ENCODE assay signal across 27 cellular contexts in genomic region chr13:54206601-54207000, GRCh38.
"Had no signal": no experiment of that assay in that cellular context is flagged by ENCODE, and none has a peak within 500 bp of the region (broad histone marks: within the 10 kb centered on the region; RNA-seq: fewer than 3 reads in every experiment).

No MANE protein-coding gene starts in this region.

- DNase-seq: activated effector memory CD4-positive, alpha-beta T cell treated with anti-CD3 and anti-CD28 coated beads, Interleukin-2, amount 50 U/mL, for 16 hours; activated effector memory CD4-positive, alpha-beta T cell treated with Interleukin-2 at 50 U/mL for 16 hours; activated gamma-delta T cell; activated gamma-delta T cell treated with Interleukin-2 at 50 U/mL for 16 hours; activated naive CD4-positive, alpha-beta T cell; activated naive CD4-positive, alpha-beta T cell treated with anti-CD3 and anti-CD28 coated beads for 36 hours; activated naive CD4-positive, alpha-beta T cell treated with anti-CD3 and anti-CD28 coated beads, Interleukin-2, amount 10 ng/mL, durations not matched to agents 7 days and 5 days; activated naive CD4-positive, alpha-beta T cell treated with anti-CD3 and anti-CD28 coated beads, Interleukin-2, amount 50 U/mL, for 16 hours; activated naive CD4-positive, alpha-beta T cell treated with Interleukin-2 at 50 U/mL for 16 hours; activated naive CD8-positive, alpha-beta T cell treated with anti-CD3 and anti-CD28 coated beads for 36 hours; activated naive CD8-positive, alpha-beta T cell treated with anti-CD3 and anti-CD28 coated beads, Interleukin-2, amount 10 ng/mL, durations not matched to agents 7 days and 5 days; activated naive CD8-positive, alpha-beta T cell treated with anti-CD3 and anti-CD28 coated beads, Interleukin-2, amount 50 U/mL, for 24 hours; activated T-cell treated with anti-CD3 and anti-CD28 coated beads, Interleukin-2, amount 50 U/mL, for 4 hours; activated T-cell treated with anti-CD3 and anti-CD28 coated beads, Interleukin-2, amount 50 U/mL, for 48 hours; activated T-cell treated with anti-CD3 and anti-CD28 coated beads, Interleukin-2, amount 50 U/mL, for 72 hours; adrenal gland; amniotic stem cell; amygdala; anterior cingulate cortex; aorta; body of pancreas; brain microvascular endothelial cell; caudate nucleus; central memory CD4-positive, alpha-beta T cell; cerebellar nuclear complex had no signal

- ATAC-seq: activated naive CD4-positive, alpha-beta T cell treated with anti-CD3 and anti-CD28 coated beads, Interleukin-2, amount 50 U/mL, for 72 hours; activated naive CD8-positive, alpha-beta T cell treated with anti-CD3 and anti-CD28 coated beads, Interleukin-2, amount 50 U/mL, for 24 hours; activated T-cell treated with anti-CD3 and anti-CD28 coated beads, Interleukin-2, amount 50 U/mL, for 4 hours; activated T-cell treated with anti-CD3 and anti-CD28 coated beads, Interleukin-2, amount 50 U/mL, for 72 hours; activated T-helper 17 cell treated with anti-CD3 and anti-CD28 coated beads, Interleukin-2, amount 50 U/mL, for 72 hours; body of pancreas had no signal
